14 cellular contexts compared by ENCODE assay signal in genomic region chr1:226429051-226429461, GRCh38. TPM values are rescaled to one million over a fixed set of nuclear protein-coding genes. Genes with fewer than 3 reads are reported as not detected.
DNase-seq lines count a peak whose midpoint lies in the region; ATAC-seq and TF ChIP-seq lines count a peak whose summit lies in the region.
"Had no signal": no experiment of that assay in that cellular context is flagged by ENCODE, and none has a peak within 500 bp of the region (broad histone marks: within the 10 kb centered on the region; RNA-seq: fewer than 3 reads in every experiment).

No MANE protein-coding gene starts in this region.

- no peaks in the 10 kb centered on the region for H3K79me2 ChIP-seq in GM23248 (ENCODE audit: insufficient read depth)

- no peak overlapping the region for H3K27ac Mint-ChIP-seq in CD8-positive, alpha-beta T cell
- H3K27ac Mint-ChIP-seq: T-helper 2 cell treated with Interferon-gamma antibody and Interleukin-4, amounts not matched to agents 5 μg/mL and 100 μg/mL, for 36 hours had no signal

- no peaks in the 10 kb centered on the region for H3K36me3 ChIP-seq in CD8-positive, alpha-beta T cell (ENCODE audit: insufficient read depth, low read length)
- no peaks in the 10 kb centered on the region for H3K36me3 ChIP-seq in SK-N-MC (ENCODE audit: insufficient read depth, low read length)
- H3K36me3 ChIP-seq in GM23248 (ENCODE audit: low read depth) = no peaks in the 10 kb centered on the region
- H3K36me3 ChIP-seq: gastrocnemius medialis, sigmoid colon had no signal

- H3K36me3 Mint-ChIP-seq in CD8-positive, alpha-beta T cell = no peaks in the 10 kb centered on the region

- intact Hi-C loops in CD8-positive, alpha-beta T cell (cut with DNase I, micrococcal nuclease) = no loop called here

- H3F3A ChIP-seq in GM23248 (ENCODE audit: insufficient read depth) = no peaks in the 10 kb centered on the region

- no peak overlapping the region for H3K4me2 ChIP-seq in GM23248 (ENCODE audit: unreplicated experiment)

- H3K4me3 Mint-ChIP-seq in CD8-positive, alpha-beta T cell = peak overlapping the region; percentile 49
- H3K4me3 Mint-ChIP-seq: T-helper 2 cell treated with Interferon-gamma antibody and Interleukin-4, amounts not matched to agents 5 μg/mL and 100 μg/mL, for 36 hours had no signal

- 64 to 74% methylated on average over 5 to 7 of the region's 7 CpGs for WGBS in GM23248 (ENCODE audit: low coverage in 1 of 2, low lambda C conversion rate in 2 of 2, missing lambda C conversion rate in 2 of 2), 2 experiments

- ATAC-seq in CD8-positive, alpha-beta T cell = peak; percentile 59
- ATAC-seq in esophagus mucosa (no peak), GM21367 (IDR thresholded peaks at IDR 0.05; ENCODE audit: unreplicated experiment) (no peak)
- ATAC-seq: gastrocnemius medialis, HepG2 had no signal

- H3K9me2 ChIP-seq in GM23248 (ENCODE audit: insufficient read depth) = no peaks in the 10 kb centered on the region

- H2AFZ ChIP-seq in GM23248 = no peak overlapping the region

- CTCF ChIA-PET in CD8-positive, alpha-beta T cell (lab: Charles Lee) = interaction anchor here (1.4 kb wide), 1 partner anchor 16 kb away, joined by 4 read pairs; no protein-coding TSS in a partner anchor

- H4K20me1 ChIP-seq in GM23248 (ENCODE audit: insufficient read depth) = no peaks in the 10 kb centered on the region

- H3K9me3 ChIP-seq in CD8-positive, alpha-beta T cell (ENCODE audit: low read length) = no peaks in the 10 kb centered on the region
- H3K9me3 ChIP-seq in SK-N-MC (ENCODE audit: low read depth, low read length) = no peaks in the 10 kb centered on the region
- H3K9me3 ChIP-seq in GM23248 (ENCODE audit: low read depth) = no peaks in the 10 kb centered on the region
- H3K9me3 ChIP-seq: gastrocnemius medialis, sigmoid colon had no signal

- H3K27me3 ChIP-seq in CD8-positive, alpha-beta T cell (ENCODE audit: insufficient read depth, low read length) = no peaks in the 10 kb centered on the region
- peaks cover 23% of the 10 kb centered on the region for H3K27me3 ChIP-seq in GM23248 (replicated peaks; ENCODE audit: insufficient read depth)
- H3K27me3 ChIP-seq: sigmoid colon had no signal

- in situ Hi-C loops in GM23248 (cut with MboI) = no loop called here

- H3K4me1 Mint-ChIP-seq in CD8-positive, alpha-beta T cell (ENCODE audit: low read depth) = peaks cover 37% of the 10 kb centered on the region

- POLR2A ChIA-PET in CD8-positive, alpha-beta T cell (lab: Charles Lee) = interaction anchor here (0.8 kb wide), 1 partner anchor 22 kb away, joined by 3 read pairs; no protein-coding TSS in a partner anchor

- H3K9ac ChIP-seq in SK-N-MC (ENCODE audit: insufficient read length) (no peak overlapping the region), GM23248 (no peak overlapping the region)

- no peaks in the 10 kb centered on the region for H3K9me3 Mint-ChIP-seq in CD8-positive, alpha-beta T cell
- H3K9me3 Mint-ChIP-seq: T-helper 2 cell treated with Interferon-gamma antibody and Interleukin-4, amounts not matched to agents 5 μg/mL and 100 μg/mL, for 36 hours had no signal

- peak in 4 of 7 experiments; percentile 14 to 60 (median 38) for DNase-seq in CD8-positive, alpha-beta T cell
- DNase-seq in ELR (ENCODE audit: low read depth) (peak; percentile 30), SK-N-MC (ENCODE audit: low read depth, low spot score) (no peak), kidney glomerular epithelial cell (lab: John Stamatoyannopoulos, UW) (peak; percentile 6), GM23248 (no peak)
- DNase-seq: gastrocnemius medialis, H7, kidney, RPMI8226, sigmoid colon had no signal

- peaks cover 30% of the 10 kb centered on the region for H3K4me1 ChIP-seq in CD8-positive, alpha-beta T cell (ENCODE audit: insufficient read depth, low read length)
- H3K4me1 ChIP-seq in GM23248 (ENCODE audit: insufficient read depth) = no peaks in the 10 kb centered on the region
- H3K4me1 ChIP-seq: gastrocnemius medialis had no signal

- no peaks in the 10 kb centered on the region for H3K27me3 Mint-ChIP-seq in CD8-positive, alpha-beta T cell (ENCODE audit: low read depth)

- no peak for TF ChIP-seq CTCF in CD8-positive, alpha-beta T cell (IDR thresholded peaks at IDR 0.05)

- no peak overlapping the region for H3K27ac ChIP-seq in CD8-positive, alpha-beta T cell (ENCODE audit: low read depth, low read length)
- no peak overlapping the region for H3K27ac ChIP-seq in SK-N-MC
- no peak overlapping the region for H3K27ac ChIP-seq in GM23248
- H3K27ac ChIP-seq: gastrocnemius medialis, sigmoid colon had no signal

- H3K4me3 ChIP-seq in CD8-positive, alpha-beta T cell (ENCODE audit: low read depth, low read length) = no peak overlapping the region
- peak overlapping the region; percentile 1; the same call in 1 of the 2 replicates for H3K4me3 ChIP-seq in SK-N-MC
- no peak overlapping the region for H3K4me3 ChIP-seq in GM23248
- H3K4me3 ChIP-seq: gastrocnemius medialis, sigmoid colon had no signal

RNA-seq across cellular contexts. Expression of gene PARP1, which starts 21.2 kb away (rescaled TPM):
- total RNA-seq in CD8-positive, alpha-beta T cell = 10 to 100 TPM; 38.6 to 46.2 TPM
- total RNA-seq in GM23248 (2014; rRNA removed; shearing (Covaris generic)) = 50.0 and 70.4 TPM in 2 replicates
- 46.2 and 53.4 TPM in 2 replicates for polyA plus RNA-seq in GM23248 (2016; fragmentation: Nextera tagmentation; extraction: Ambion mirVana)
- total RNA-seq in esophagus mucosa = 55.2 TPM

Comparison
In these comparisons a context has a peak if more than half of its experiments do, and no peak if none do; other contexts are left out.
1. DNase-seq: peak in CD8-positive, alpha-beta T cell (4 of 7), ELR (single experiment) and kidney glomerular epithelial cell (single experiment); none in SK-N-MC (single experiment) and GM23248 (single experiment).